Comparison of ENCODE assay signal across 1 cellular context in genomic region chr14:91419044-91419397, GRCh38.
TF ChIP-seq lines count a peak whose summit lies in the region.

No MANE protein-coding gene starts in this region.

TF ChIP-seq in GM12878, 131 proteins besides CTCF, POLR2A, EP300 and RAD21 (continued from another document):
- TF ChIP-seq KAT2A (conservative IDR thresholded peaks at IDR 0.05; ENCODE audit: control insufficient read depth, low read depth, low read length), result no peak
